Comparison of ENCODE assay signal across 15 cellular contexts in the genomic region with DNA sequence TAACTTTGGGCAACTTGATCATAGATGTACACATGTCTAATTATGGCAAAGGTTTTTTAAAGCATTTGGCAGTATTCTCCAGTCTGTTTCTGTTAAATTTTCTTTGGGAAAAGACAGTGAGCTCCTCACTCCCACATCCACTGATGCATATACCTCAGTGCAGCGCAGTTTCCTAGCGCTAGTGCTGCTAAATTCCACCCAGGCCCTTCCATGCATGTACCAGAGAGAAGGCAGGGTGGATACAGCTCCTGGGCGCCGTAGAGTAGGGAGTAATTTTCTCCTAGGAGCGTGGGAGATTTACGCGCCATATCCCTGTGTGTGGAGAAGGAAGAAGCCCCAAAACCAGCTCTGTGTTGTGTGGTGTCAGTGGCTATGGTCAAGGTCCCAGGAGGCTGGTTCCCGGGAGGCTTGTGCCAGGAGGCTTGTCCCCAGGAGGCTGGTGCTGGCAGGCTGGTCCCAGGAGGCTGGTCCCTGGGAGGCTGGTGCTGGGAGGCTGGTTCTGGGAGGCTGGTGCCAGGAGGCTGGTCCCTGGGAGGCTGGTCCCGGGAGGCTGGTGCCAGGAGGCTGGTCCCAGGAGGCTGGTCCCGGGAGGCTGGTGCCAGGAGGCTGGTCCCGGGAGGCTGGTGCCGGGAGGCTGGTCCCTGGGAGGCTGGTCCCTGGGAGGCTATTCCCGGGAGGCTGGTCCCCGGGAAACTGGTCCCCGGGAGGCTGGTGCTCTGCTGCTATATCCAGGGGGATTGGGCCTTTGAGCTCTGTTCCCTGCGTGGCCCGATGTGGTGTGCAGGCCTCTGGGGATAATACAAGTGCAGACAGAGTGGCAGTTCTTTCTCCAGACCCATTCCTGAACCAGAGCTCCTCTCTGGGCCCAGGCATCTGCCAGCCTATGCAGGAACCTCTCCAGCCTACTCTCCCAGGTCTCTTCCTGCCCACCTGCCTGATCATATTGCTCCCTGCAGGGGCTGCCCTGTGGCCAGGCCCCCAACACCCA.
A peak's percentile ranks its signal among the peaks of the same experiment; 100 is the strongest.
DNase-seq lines count a peak whose midpoint lies in the region; ATAC-seq and TF ChIP-seq lines count a peak whose summit lies in the region.
"Had no signal": no experiment of that assay in that cellular context is flagged by ENCODE, and none has a peak within 500 bp of the region (broad histone marks: within the 10 kb centered on the region; RNA-seq: fewer than 3 reads in every experiment).

No MANE protein-coding gene starts in this region.

- intact Hi-C loops in cardiac septum (cut with DNase I), result no loop called here
- intact Hi-C loops in sciatic nerve (cut with DNase I), result no loop called here

- H3K9me3 ChIP-seq in right atrium auricular region, result no peaks in the 10 kb centered on the region
- H3K9me3 ChIP-seq: Caco-2 had no signal

- H3K27me3 ChIP-seq in right atrium auricular region, result no peaks in the 10 kb centered on the region
- H3K27me3 ChIP-seq in layer of hippocampus (ENCODE audit: control insufficient read depth, insufficient read depth, low read length), result no peaks in the 10 kb centered on the region

- DNase-seq in cardiac septum (ENCODE audit: low spot score) (peak; percentile 60), right atrium auricular region (ENCODE audit: low spot score) (no peak), sciatic nerve (ENCODE audit: low spot score) (peak; percentile 55), immature natural killer cell (no peak), activated T-cell treated with anti-CD3 and anti-CD28 coated beads for 4 hours (no peak), OCI-M2 (lab: John Stamatoyannopoulos, UW; ENCODE audit: unreplicated experiment) (no peak)
- DNase-seq: HCEC 1CT, NCI-H1436, NCI-H2029 treated with DMSO at 0.1 percent for 48 hours had no signal

- H3K36me3 ChIP-seq in right atrium auricular region, result no peaks in the 10 kb centered on the region

- H3K4me1 Mint-ChIP-seq in immature natural killer cell, result peaks cover 5 to 10% of the 10 kb centered on the region in 2 donors

- TF ChIP-seq CTCF in right atrium auricular region (IDR thresholded peaks at IDR 0.05), result no peak

- no peak overlapping the region for H3K27ac Mint-ChIP-seq in immature natural killer cell
- H3K27ac Mint-ChIP-seq: IgD-negative memory B cell had no signal

- ATAC-seq in sciatic nerve (no peak), GM19023 (IDR thresholded peaks at IDR 0.05; ENCODE audit: unreplicated experiment) (no peak)

- H3K27ac ChIP-seq in right atrium auricular region (no peak overlapping the region), layer of hippocampus (ENCODE audit: low read depth, low read length) (peak overlapping the region; percentile 42)
- H3K27ac ChIP-seq: C4-2B, RWPE1 had no signal

- H3K36me3 Mint-ChIP-seq in immature natural killer cell, result no peaks in the 10 kb centered on the region
- H3K36me3 Mint-ChIP-seq: IgD-negative memory B cell had no signal

- H3K4me3 ChIP-seq in right atrium auricular region, result no peak overlapping the region

- H3K27me3 Mint-ChIP-seq in immature natural killer cell (ENCODE audit: low read depth in 3 of 3), result peaks cover 0 to 5% (median 1%) of the 10 kb centered on the region in 3 donors

- H3K9me3 Mint-ChIP-seq in immature natural killer cell, result no peaks in the 10 kb centered on the region
- H3K9me3 Mint-ChIP-seq: IgD-negative memory B cell had no signal

- H3K4me1 ChIP-seq in right atrium auricular region, result peaks cover 0 to 23% of the 10 kb centered on the region in 2 donors
- H3K4me1 ChIP-seq: Caco-2 had no signal

- no peak overlapping the region for H3K4me3 Mint-ChIP-seq in immature natural killer cell
- H3K4me3 Mint-ChIP-seq: IgD-negative memory B cell had no signal

Comparison
In these comparisons a context has a peak if more than half of its experiments do, and no peak if none do; other contexts are left out.
1. DNase-seq: peak in cardiac septum (single experiment) and sciatic nerve (single experiment); none in right atrium auricular region (single experiment), immature natural killer cell (0 of 3), activated T-cell treated with anti-CD3 and anti-CD28 coated beads for 4 hours (single experiment) and OCI-M2 (single experiment).